13 cellular contexts compared by ENCODE assay signal in the genomic region with DNA sequence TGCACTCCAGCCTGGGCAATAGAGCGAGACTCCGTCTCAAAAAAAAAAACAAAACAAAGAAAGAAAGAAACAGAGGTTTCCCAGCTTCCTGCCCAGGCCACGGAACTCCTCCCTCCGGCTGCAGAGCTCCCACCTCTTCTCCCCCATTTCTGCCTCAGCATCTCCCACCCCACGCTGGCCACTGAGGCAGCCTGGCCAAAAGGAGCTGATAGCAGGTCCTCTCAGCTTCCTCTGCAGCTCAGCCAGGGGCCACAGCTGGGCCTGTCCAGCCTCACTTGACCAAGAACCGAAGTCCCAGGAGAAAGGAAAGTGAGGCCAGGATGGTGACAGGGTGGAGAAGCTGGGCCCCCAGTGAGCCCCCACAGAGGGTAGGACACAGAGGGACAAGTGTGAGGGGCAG. TPM values are rescaled to one million over a fixed set of nuclear protein-coding genes. Genes with fewer than 3 reads are reported as not detected.
DNase-seq lines count a peak whose midpoint lies in the region; ATAC-seq and TF ChIP-seq lines count a peak whose summit lies in the region.
"Had no signal": no experiment of that assay in that cellular context is flagged by ENCODE, and none has a peak within 500 bp of the region (broad histone marks: within the 10 kb centered on the region; RNA-seq: fewer than 3 reads in every experiment).

No MANE protein-coding gene starts in this region.

- H3K36me3 ChIP-seq in SK-N-SH (replicated peaks in 1 of 2; ENCODE audit: control insufficient read depth in 1 of 2, insufficient read depth in 2 of 2, low read length in 1 of 2): no peaks in the 10 kb centered on the region
- no peaks in the 10 kb centered on the region for H3K36me3 ChIP-seq in left lung

- no peaks in the 10 kb centered on the region for H4K20me1 ChIP-seq in SK-N-SH (ENCODE audit: insufficient read depth)

- no peak for TF ChIP-seq CTCF in SK-N-SH (IDR thresholded peaks at IDR 0.05)
- no peak for TF ChIP-seq CTCF in left lung (IDR thresholded peaks at IDR 0.05)

- H3K4me1 ChIP-seq in SK-N-SH (ENCODE audit: control insufficient read depth in 1 of 2, insufficient read depth in 2 of 2, low read depth in 1 of 2, low read length in 1 of 2) (peaks cover 11 to 20% of the 10 kb centered on the region in 2 experiments; a peak in 3 of 4 replicates), left lung (peaks cover 6 to 40% of the 10 kb centered on the region in 2 donors)

- no peaks in the 10 kb centered on the region for H3K9me3 Mint-ChIP-seq in activated T-helper 2 cell treated with anti-CD3 and anti-CD28 coated beads, Interferon-gamma antibody, Interleukin-2, Interleukin-4, amounts not matched to agents 10 μg/mL and 5 μg/mL and 100 μg/mL, durations not matched to agents 14 hours and 24 hours and 36 hours
- no peaks in the 10 kb centered on the region for H3K9me3 Mint-ChIP-seq in stimulated activated naive CD8-positive, alpha-beta T cell treated with anti-CD3 and anti-CD28 coated beads, Interleukin-15, amount 100 ng/mL, for 72 hours
- H3K9me3 Mint-ChIP-seq: H9 had no signal

- H3K4me2 ChIP-seq in SK-N-SH: peak overlapping the region; percentile 68

- H3K4me1 Mint-ChIP-seq in activated T-helper 2 cell treated with anti-CD3 and anti-CD28 coated beads, Interferon-gamma antibody, Interleukin-2, Interleukin-4, amounts not matched to agents 10 μg/mL and 5 μg/mL and 100 μg/mL, durations not matched to agents 14 hours and 24 hours and 36 hours (ENCODE audit: low read depth): peaks cover 24% of the 10 kb centered on the region
- H3K4me1 Mint-ChIP-seq in stimulated activated naive CD8-positive, alpha-beta T cell treated with anti-CD3 and anti-CD28 coated beads, Interleukin-15, amount 100 ng/mL, for 72 hours: peaks cover 43% of the 10 kb centered on the region
- H3K4me1 Mint-ChIP-seq: H9, WTC11 had no signal

- H3K27ac Mint-ChIP-seq in activated T-helper 2 cell treated with anti-CD3 and anti-CD28 coated beads, Interferon-gamma antibody, Interleukin-2, Interleukin-4, amounts not matched to agents 10 μg/mL and 5 μg/mL and 100 μg/mL, durations not matched to agents 14 hours and 24 hours and 36 hours: peak overlapping the region; percentile 93
- H3K27ac Mint-ChIP-seq in stimulated activated naive CD8-positive, alpha-beta T cell treated with anti-CD3 and anti-CD28 coated beads, Interleukin-15, amount 100 ng/mL, for 72 hours: peak overlapping the region; percentile 98 to 99
- H3K27ac Mint-ChIP-seq: WTC11 had no signal

- ATAC-seq in SK-N-SH treated with all-trans-retinoic acid at 6 μM for 48 hours (no peak), left lung (no peak), left lobe of liver (no peak), GM19023 (IDR thresholded peaks at IDR 0.05; ENCODE audit: unreplicated experiment) (no peak)
- ATAC-seq in stimulated activated naive CD8-positive, alpha-beta T cell treated with anti-CD3 and anti-CD28 coated beads, Interleukin-15, amount 100 ng/mL, for 72 hours: no peak
- ATAC-seq: WTC11 had no signal

- H3K9me2 ChIP-seq in SK-N-SH: no peaks in the 10 kb centered on the region

- TF ChIP-seq RAD21 in SK-N-SH (IDR thresholded peaks at IDR 0.05; ENCODE audit: low read length): no peak

- no peaks in the 10 kb centered on the region for H3K27me3 ChIP-seq in SK-N-SH (ENCODE audit: insufficient read depth)
- no peaks in the 10 kb centered on the region for H3K27me3 ChIP-seq in left lung

- H3K36me3 Mint-ChIP-seq in activated T-helper 2 cell treated with anti-CD3 and anti-CD28 coated beads, Interferon-gamma antibody, Interleukin-2, Interleukin-4, amounts not matched to agents 10 μg/mL and 5 μg/mL and 100 μg/mL, durations not matched to agents 14 hours and 24 hours and 36 hours (ENCODE audit: low read depth): no peaks in the 10 kb centered on the region
- H3K36me3 Mint-ChIP-seq: WTC11 had no signal

- TF ChIP-seq EP300 in SK-N-SH (IDR thresholded peaks at IDR 0.05; ENCODE audit: borderline replicate concordance in 1 of 2, low read depth in 1 of 2, low read length in 1 of 2): no peak

- H2AFZ ChIP-seq in SK-N-SH (ENCODE audit: low read depth): peak overlapping the region; percentile 56; the same call in 1 of the 2 replicates

- CTCF ChIA-PET in SK-N-SH (lab: Yijun Ruan, JAX): interaction anchor here (2.0 kb wide), 1 partner anchor 29 kb away, joined by 5 read pairs; no protein-coding TSS in a partner anchor

- H3K27ac ChIP-seq in SK-N-SH (ENCODE audit: low read depth in 2 of 2, low read length in 1 of 2) (peak overlapping the region; percentile 48 to 96; a peak in 3 of 4 replicates), left lung (peak overlapping the region; percentile 68 to 90)
- H3K27ac ChIP-seq: 22Rv1 had no signal

- H3K79me2 ChIP-seq in SK-N-SH (ENCODE audit: insufficient read depth): no peaks in the 10 kb centered on the region

- intact Hi-C loops in activated T-helper 2 cell treated with anti-CD3 and anti-CD28 coated beads, Interferon-gamma antibody, Interleukin-2, Interleukin-4, amounts not matched to agents 10 μg/mL and 5 μg/mL and 100 μg/mL, durations not matched to agents 14 hours and 24 hours and 36 hours (cut with micrococcal nuclease): loop anchor here (1.0 kb wide), 1 partner anchor 100 kb away; no protein-coding TSS in a partner anchor
- intact Hi-C loops in left lung (cut with DNase I): no loop called here

- H3K4me3 ChIP-seq in SK-N-SH (ENCODE audit: low read depth in 2 of 2, low read length in 1 of 2) (no peak overlapping the region), left lung (no peak overlapping the region)

- peaks cover 5% of the 10 kb centered on the region for H3K27me3 Mint-ChIP-seq in activated T-helper 2 cell treated with anti-CD3 and anti-CD28 coated beads, Interferon-gamma antibody, Interleukin-2, Interleukin-4, amounts not matched to agents 10 μg/mL and 5 μg/mL and 100 μg/mL, durations not matched to agents 14 hours and 24 hours and 36 hours (ENCODE audit: low read depth)
- no peaks in the 10 kb centered on the region for H3K27me3 Mint-ChIP-seq in stimulated activated naive CD8-positive, alpha-beta T cell treated with anti-CD3 and anti-CD28 coated beads, Interleukin-15, amount 100 ng/mL, for 72 hours

- DNase-seq in SK-N-SH: no peak
- no peak for DNase-seq in activated T-helper 2 cell treated with anti-CD3 and anti-CD28 coated beads, Interferon-gamma antibody, Interleukin-2, Interleukin-4, amounts not matched to agents 10 μg/mL and 5 μg/mL and 100 μg/mL, durations not matched to agents 14 hours and 24 hours and 36 hours (ENCODE audit: low spot score)
- peak in 1 of 2 donors; percentile 65 for DNase-seq in left lung
- no peak for DNase-seq in stimulated activated naive CD8-positive, alpha-beta T cell treated with anti-CD3 and anti-CD28 coated beads, Interleukin-15, amount 100 ng/mL, for 72 hours
- DNase-seq in NCI-H1417 (lab: John Stamatoyannopoulos, UW): no peak
- DNase-seq in left lobe of liver (ENCODE audit: low spot score): no peak
- DNase-seq: H9; NCI-H1436 treated with DMSO at 0.1 percent for 48 hours; stimulated activated naive CD4-positive, alpha-beta T cell treated with Interleukin-2 at 50 U/mL for 16 hours had no signal

- 98% methylated on average over 6 of the region's 6 CpGs for WGBS in SK-N-SH (ENCODE audit: low lambda C conversion rate)

- H3K9me3 ChIP-seq in SK-N-SH: no peaks in the 10 kb centered on the region
- H3K9me3 ChIP-seq in left lung: no peaks in the 10 kb centered on the region

- POLR2A ChIA-PET in SK-N-SH (lab: Yijun Ruan, JAX): no interaction called here

- H3F3A ChIP-seq in SK-N-SH (replicated peaks; ENCODE audit: insufficient read depth): peaks cover 19% of the 10 kb centered on the region

- peak overlapping the region; percentile 75 for H3K9ac ChIP-seq in SK-N-SH

- no peak overlapping the region for H3K4me3 Mint-ChIP-seq in activated T-helper 2 cell treated with anti-CD3 and anti-CD28 coated beads, Interferon-gamma antibody, Interleukin-2, Interleukin-4, amounts not matched to agents 10 μg/mL and 5 μg/mL and 100 μg/mL, durations not matched to agents 14 hours and 24 hours and 36 hours (ENCODE audit: low read depth)
- peak overlapping the region; percentile 39 to 77 for H3K4me3 Mint-ChIP-seq in stimulated activated naive CD8-positive, alpha-beta T cell treated with anti-CD3 and anti-CD28 coated beads, Interleukin-15, amount 100 ng/mL, for 72 hours
- H3K4me3 Mint-ChIP-seq: H9, WTC11 had no signal

TF ChIP-seq in SK-N-SH, 30 proteins besides CTCF, POLR2A, EP300 and RAD21:
- TF ChIP-seq TCF12 (IDR thresholded peaks at IDR 0.05) (no peak), MAX (IDR thresholded peaks at IDR 0.05; ENCODE audit: low read depth) (no peak), NFIC (IDR thresholded peaks at IDR 0.05; ENCODE audit: borderline replicate concordance) (no peak), JUND (IDR thresholded peaks at IDR 0.05) (no peak)

TF ChIP-seq in SK-N-SH treated with all-trans-retinoic acid at 6 μM for 48 hours, 23 proteins besides CTCF, POLR2A, EP300 and RAD21 (continues in another document):
- no peak for TF ChIP-seq BACH2 (CRISPR knock-in tag; IDR thresholded peaks at IDR 0.05; ENCODE audit: borderline replicate concordance)
- TF ChIP-seq ZNF8 (CRISPR knock-in tag; IDR thresholded peaks at IDR 0.05): no peak
- TF ChIP-seq RARB (CRISPR knock-in tag; IDR thresholded peaks at IDR 0.05): no peak
- TF ChIP-seq ESRRG (CRISPR knock-in tag; IDR thresholded peaks at IDR 0.05): no peak
- no peak for TF ChIP-seq PPARA (CRISPR knock-in tag; IDR thresholded peaks at IDR 0.05; ENCODE audit: borderline replicate concordance)
- TF ChIP-seq ZNF565 (CRISPR knock-in tag; conservative IDR thresholded peaks at IDR 0.05; ENCODE audit: low read depth): no peak

RNA-seq across cellular contexts. Expression of gene CD9, which starts 33.4 kb away (rescaled TPM):
- 76.6 and 77.3 TPM in 2 replicates for polyA plus RNA-seq in SK-N-SH (2012; rRNA removed)
- 71.1 and 79.7 TPM in 2 replicates for polyA plus RNA-seq in SK-N-SH (2012; cell fraction: cytosol; rRNA removed)
- polyA plus RNA-seq in SK-N-SH (2012; cell fraction: nucleus; rRNA removed): 33.1 and 44.1 TPM in 2 replicates
- total RNA-seq in activated T-helper 2 cell treated with anti-CD3 and anti-CD28 coated beads, Interferon-gamma antibody, Interleukin-2, Interleukin-4, amounts not matched to agents 10 μg/mL and 5 μg/mL and 100 μg/mL, durations not matched to agents 14 hours and 24 hours and 36 hours: 24.8 and 26.4 TPM in 2 replicates
- total RNA-seq in left lung (100 to 1,000 TPM; 416 to 512 TPM), left lobe of liver (21.2 TPM)

RNA-seq across cellular contexts. Expression of gene VWF, which starts 42.3 kb away (rescaled TPM):
- 0.02 and 0.12 TPM in 2 replicates for polyA plus RNA-seq in SK-N-SH (2012; rRNA removed)
- 0.01 and 0.03 TPM in 2 replicates for polyA plus RNA-seq in SK-N-SH (2012; cell fraction: cytosol; rRNA removed)
- 0.05 and 0.06 TPM in 2 replicates for polyA plus RNA-seq in SK-N-SH (2012; cell fraction: nucleus; rRNA removed)
- not detected in 2 replicates for total RNA-seq in activated T-helper 2 cell treated with anti-CD3 and anti-CD28 coated beads, Interferon-gamma antibody, Interleukin-2, Interleukin-4, amounts not matched to agents 10 μg/mL and 5 μg/mL and 100 μg/mL, durations not matched to agents 14 hours and 24 hours and 36 hours
- total RNA-seq in left lung (100 to 1,000 TPM; 254 to 401 TPM), left lobe of liver (6.4 TPM)

Comparison
In these comparisons a context has a peak if more than half of its experiments do, and no peak if none do; other contexts are left out.
1. RNA of gene CD9, which starts 33.4 kb away (total RNA-seq): 416 to 512 TPM in left lung; 24.8 to 26.4 TPM in activated T-helper 2 cell treated with anti-CD3 and anti-CD28 coated beads, Interferon-gamma antibody, Interleukin-2, Interleukin-4, amounts not matched to agents 10 μg/mL and 5 μg/mL and 100 μg/mL, durations not matched to agents 14 hours and 24 hours and 36 hours and 21.2 TPM in left lobe of liver (single experiment); every median in the first group is over 10 times any median in the second.
2. RNA of gene VWF, which starts 42.3 kb away (total RNA-seq): 254 to 401 TPM in left lung; 6.4 TPM in left lobe of liver (single experiment) and not detected in activated T-helper 2 cell treated with anti-CD3 and anti-CD28 coated beads, Interferon-gamma antibody, Interleukin-2, Interleukin-4, amounts not matched to agents 10 μg/mL and 5 μg/mL and 100 μg/mL, durations not matched to agents 14 hours and 24 hours and 36 hours; every median in the first group is over 10 times any median in the second.